Comparison of ENCODE assay signal across 1 cellular context in genomic region chr6:47416396-47417345, GRCh38.
A peak's percentile ranks its signal among the peaks of the same experiment; 100 is the strongest.
TF ChIP-seq lines count a peak whose summit lies in the region.

No MANE protein-coding gene starts in this region.

TF ChIP-seq in K562, 482 proteins besides CTCF, POLR2A, EP300 and RAD21 (continues in another document):
- TF ChIP-seq BACH1 (tag; IDR thresholded peaks at IDR 0.05) (peak; percentile 30; the same call in 1 of the 2 replicates), IFI16 (CRISPR knock-in tag; IDR thresholded peaks at IDR 0.05) (peak; percentile 77; the same call in 1 of the 2 replicates), SETDB1 (IDR thresholded peaks at IDR 0.05; ENCODE audit: low read length) (no peak), DMBX1 (CRISPR knock-in tag; IDR thresholded peaks at IDR 0.05; ENCODE audit: borderline replicate concordance) (peak; percentile 97), ZNF583 (CRISPR knock-in tag; IDR thresholded peaks at IDR 0.05) (0 out of 2 replicates have a peak, but pooled peaks have one; percentile 69), KAT8 (IDR thresholded peaks at IDR 0.05; ENCODE audit: low read depth) (no peak), MBD1 (CRISPR knock-in tag; IDR thresholded peaks at IDR 0.05) (peak; percentile 33; the same call in 1 of the 2 replicates), SMAD4 (CRISPR knock-in tag; conservative IDR thresholded peaks at IDR 0.05) (peak; percentile 89), ZNF395 (CRISPR knock-in tag; IDR thresholded peaks at IDR 0.05) (0 out of 2 replicates have a peak, but pooled peaks have one; percentile 37), ZBTB7A (IDR thresholded peaks at IDR 0.05; ENCODE audit: borderline replicate concordance, control insufficient read depth, low read depth, low read length) (0 out of 2 replicates have a peak, but pooled peaks have one; percentile 26), ZNF592 (IDR thresholded peaks at IDR 0.05) (peak; percentile 99), SPI1 (IDR thresholded peaks at IDR 0.05; ENCODE audit: borderline replicate concordance, low read depth, low read length) (no peak), ZNF740 (CRISPR knock-in tag; IDR thresholded peaks at IDR 0.05) (no peak), ZNF740 (tag; IDR thresholded peaks at IDR 0.05) (peak in 1 of 2 experiments; percentile 90; a peak in 2 of 4 replicates), SMARCA4 (IDR thresholded peaks at IDR 0.05) (peak; percentile 60), KDM1A (IDR thresholded peaks at IDR 0.05) (peak in 1 of 2 experiments; percentile 6; a peak in 1 of 4 replicates), THRB (CRISPR knock-in tag; conservative IDR thresholded peaks at IDR 0.05) (no peak), JUND (IDR thresholded peaks at IDR 0.05; ENCODE audit: borderline replicate concordance, low read depth, low read length) (peak; percentile 33; the same call in 1 of the 2 replicates), JUND (tag; IDR thresholded peaks at IDR 0.05; ENCODE audit: borderline replicate concordance, low read depth, low read length) (no peak; the same call in 2 of the 3 replicates), BDP1 (IDR thresholded peaks at IDR 0.05; ENCODE audit: insufficient read depth, insufficient read length) (no peak), CEBPG (CRISPR knock-in tag; IDR thresholded peaks at IDR 0.05) (peak; percentile 41; the same call in 1 of the 2 replicates), CEBPG (tag; conservative IDR thresholded peaks at IDR 0.05 in 1 of 2, IDR thresholded peaks at IDR 0.05 in 1 of 2) (peak; percentile 27 to 66; a peak in 2 of 4 replicates), MEF2D (tag; conservative IDR thresholded peaks at IDR 0.05; ENCODE audit: low read depth) (0 out of 2 replicates have a peak, but pooled peaks have one; percentile 51), CBFA2T3 (IDR thresholded peaks at IDR 0.05) (peak; percentile 82), TRIM24 (IDR thresholded peaks at IDR 0.05) (0 out of 4 replicates have a peak, but pooled peaks of 1 of the 2 experiments have one; percentile 16), ZNF311 (CRISPR knock-in tag; IDR thresholded peaks at IDR 0.05) (peak; percentile 90), FOXM1 (IDR thresholded peaks at IDR 0.05; ENCODE audit: low read depth) (0 out of 2 replicates have a peak, but pooled peaks have one; percentile 15), FOXM1 (CRISPR knock-in tag; IDR thresholded peaks at IDR 0.05; ENCODE audit: low read depth) (no peak), HINFP (tag; conservative IDR thresholded peaks at IDR 0.05; ENCODE audit: low read depth) (peak; percentile 65), PTRF (tag; IDR thresholded peaks at IDR 0.05) (peak; percentile 87), NFIC (IDR thresholded peaks at IDR 0.05) (0 out of 2 replicates have a peak, but pooled peaks have one; percentile 18), ZNF318 (IDR thresholded peaks at IDR 0.05; ENCODE audit: borderline replicate concordance in 1 of 2, low read depth in 1 of 2) (no peak), DEAF1 (CRISPR knock-in tag; IDR thresholded peaks at IDR 0.05) (no peak), MCM5 (IDR thresholded peaks at IDR 0.05; ENCODE audit: low read depth) (no peak), ARID1B (IDR thresholded peaks at IDR 0.05) (peak; percentile 58; the same call in 1 of the 2 replicates), YY1 (IDR thresholded peaks at IDR 0.05; ENCODE audit: borderline replicate concordance in 1 of 3, control insufficient read depth in 1 of 3, extremely low read depth in 1 of 3, insufficient read depth in 3 of 3, insufficient read length in 1 of 3, insufficient replicate concordance in 2 of 3, low read depth in 1 of 3, low read length in 2 of 3) (peak in 1 of 3 experiments; percentile 42)
